In the genomic region with DNA sequence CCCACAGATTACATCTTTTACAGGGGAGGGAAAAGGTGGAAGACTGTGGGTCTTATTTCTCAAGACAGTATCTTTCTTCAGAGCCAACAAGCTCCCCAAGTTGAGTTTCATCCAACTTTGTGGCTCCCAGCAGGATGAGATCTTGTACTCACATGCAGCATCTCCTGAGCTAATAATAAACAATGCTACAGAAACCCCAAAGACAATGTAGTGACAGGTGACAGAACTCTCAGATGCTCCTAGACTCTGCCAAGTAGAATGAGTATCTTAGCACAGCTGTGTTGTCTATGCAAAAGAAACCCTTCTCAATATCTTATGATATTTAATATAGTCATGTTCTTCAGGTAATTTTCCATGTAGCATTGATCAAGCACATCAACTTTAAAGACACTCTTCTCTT, we compare ENCODE assay signal across 29 cellular contexts.
"Had no signal": no experiment of that assay in that cellular context is flagged by ENCODE, and none has a peak within 500 bp of the region (broad histone marks: within the 10 kb centered on the region; RNA-seq: fewer than 3 reads in every experiment).

No MANE protein-coding gene starts in this region.

- DNase-seq: natural killer cell; occipital lobe; ovary; posterior cingulate gyrus; psoas muscle; right cardiac atrium; right lobe of liver; sigmoid colon; spleen; stimulated activated CD4-positive, alpha-beta T cell treated with anti-CD3 and anti-CD28 coated beads, Interleukin-12 subunit alpha, Interleukin-12 subunit beta, amount 100 ng/mL, for 4 hours; stimulated activated CD4-positive, alpha-beta T cell treated with anti-CD3 and anti-CD28 coated beads, Interleukin-1b, Interleukin-23, amount 100 ng/mL, for 48 hours; stimulated activated CD4-positive, alpha-beta T cell treated with anti-CD3 and anti-CD28 coated beads, Interleukin-4, amount 100 ng/mL, for 1 hour; stimulated activated CD4-positive, alpha-beta T cell treated with anti-CD3 and anti-CD28 coated beads, Interleukin-4, amount 100 ng/mL, for 4 hours; stimulated activated CD8-positive, alpha-beta memory T cell treated with anti-CD3 and anti-CD28 coated beads, Interleukin-4, amount 100 ng/mL, for 48 hours; stimulated activated naive CD4-positive, alpha-beta T cell; stimulated activated naive CD8-positive, alpha-beta T cell treated with anti-CD3 and anti-CD28 coated beads, Interleukin-15, amount 100 ng/mL, for 72 hours; stimulated activated naive CD8-positive, alpha-beta T cell treated with anti-CD3 and anti-CD28 coated beads, Interleukin-15, Interleukin-2, amounts not matched to agents 100 U/mL and 50 U/mL, for 24 hours; substantia nigra; testis; tibial artery; transverse colon; upper lobe of right lung; uterus had no signal

- H3K27ac ChIP-seq: neural progenitor cell, ovary, parathyroid adenoma, psoas muscle, right lobe of liver, sigmoid colon, skin epidermis, spleen, suprapubic skin, testis, tibial artery, transverse colon, upper lobe of right lung, uterus had no signal

- H3K79me2 ChIP-seq: parathyroid adenoma had no signal

- H3K9me3 ChIP-seq: ovary, psoas muscle, right lobe of liver, sigmoid colon, spleen, suprapubic skin, testis, tibial artery, transverse colon, upper lobe of right lung, uterus had no signal

- H3K4me3 ChIP-seq: neural progenitor cell, ovary, psoas muscle, right lobe of liver, sigmoid colon, skin epidermis, smooth muscle cell, spleen, suprapubic skin, testis, tibial artery, transverse colon, upper lobe of right lung, uterus had no signal

- ATAC-seq: natural killer cell; psoas muscle; right cardiac atrium; right lobe of liver; stimulated activated memory B cell treated with anti-CD40 and anti-IgM and Interleukin-4, amounts not matched to agents 10 μg/mL and 1 μg/mL and 100 μg/mL, for 72 hours; stimulated activated naive CD8-positive, alpha-beta T cell treated with anti-CD3 and anti-CD28 coated beads, Interleukin-15, amount 100 ng/mL, for 72 hours; stimulated activated naive CD8-positive, alpha-beta T cell treated with anti-CD3 and anti-CD28 coated beads, Interleukin-15, Interleukin-2, amounts not matched to agents 100 U/mL and 50 U/mL, for 24 hours; upper lobe of right lung had no signal

- H3K27me3 ChIP-seq: neural progenitor cell, ovary, right lobe of liver, sigmoid colon, spleen, suprapubic skin, testis, tibial artery, transverse colon, upper lobe of right lung, uterus had no signal

- H2AFZ ChIP-seq: neural progenitor cell, parathyroid adenoma had no signal

- H3K4me2 ChIP-seq: neural progenitor cell, smooth muscle cell had no signal

- H3K9ac ChIP-seq: neural progenitor cell, parathyroid adenoma had no signal

- H3K36me3 ChIP-seq: neural progenitor cell, ovary, right lobe of liver, sigmoid colon, spleen, suprapubic skin, tibial artery, transverse colon, upper lobe of right lung, uterus had no signal

- H3K4me1 ChIP-seq: neural progenitor cell, parathyroid adenoma, psoas muscle, right lobe of liver, sigmoid colon, spleen, suprapubic skin, testis, transverse colon, upper lobe of right lung, uterus had no signal
